Comparison of ENCODE assay signal across 1 cellular context in genomic region chr17:76547642-76548202, GRCh38.
TF ChIP-seq lines count a peak whose summit lies in the region.

No MANE protein-coding gene starts in this region.

TF ChIP-seq in HepG2, 621 proteins besides CTCF, POLR2A, EP300 and RAD21 (continued from another document and continues in another):
- peak; percentile 90; the same call in 1 of the 2 replicates for TF ChIP-seq NONO (IDR thresholded peaks at IDR 0.05)
- TF ChIP-seq NONO (CRISPR knock-in tag; conservative IDR thresholded peaks at IDR 0.05), result peak; percentile 56
- peak; percentile 67; the same call in 1 of the 2 replicates for TF ChIP-seq SSRP1 (CRISPR knock-in tag; IDR thresholded peaks at IDR 0.05)
- TF ChIP-seq SP1 (IDR thresholded peaks at IDR 0.05), result peak; percentile 84; the same call in 1 of the 2 replicates
- no peak for TF ChIP-seq SP1 (CRISPR knock-in tag; IDR thresholded peaks at IDR 0.05)
- no peak for TF ChIP-seq ZZZ3 (CRISPR knock-in tag; IDR thresholded peaks at IDR 0.05; ENCODE audit: borderline replicate concordance)
- TF ChIP-seq CHD4 (IDR thresholded peaks at IDR 0.05; ENCODE audit: borderline replicate concordance, low read length), result peak; percentile 42; the same call in 1 of the 2 replicates
- TF ChIP-seq, protein P1, sequence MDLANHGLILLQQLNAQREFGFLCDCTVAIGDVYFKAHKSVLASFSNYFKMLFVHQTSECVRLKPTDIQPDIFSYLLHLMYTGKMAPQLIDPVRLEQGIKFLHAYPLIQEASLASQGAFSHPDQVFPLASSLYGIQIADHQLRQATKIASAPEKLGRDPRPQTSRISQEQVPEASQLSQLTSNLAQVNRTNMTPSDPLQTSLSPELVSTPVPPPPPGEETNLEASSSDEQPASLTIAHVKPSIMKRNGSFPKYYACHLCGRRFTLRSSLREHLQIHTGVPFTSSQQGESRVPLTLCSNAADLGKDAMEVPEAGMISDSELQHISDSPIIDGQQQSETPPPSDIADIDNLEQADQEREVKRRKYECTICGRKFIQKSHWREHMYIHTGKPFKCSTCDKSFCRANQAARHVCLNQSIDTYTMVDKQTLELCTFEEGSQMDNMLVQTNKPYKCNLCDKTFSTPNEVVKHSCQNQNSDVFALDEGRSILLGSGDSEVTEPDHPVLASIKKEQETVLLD (CRISPR knock-in tag; IDR thresholded peaks at IDR 0.05; ENCODE audit: low read depth), result 0 out of 2 replicates have a peak, but pooled peaks have one; percentile 33
- TF ChIP-seq ELF4 (CRISPR knock-in tag; IDR thresholded peaks at IDR 0.05; ENCODE audit: borderline replicate concordance), result no peak
- TF ChIP-seq, protein P2, sequence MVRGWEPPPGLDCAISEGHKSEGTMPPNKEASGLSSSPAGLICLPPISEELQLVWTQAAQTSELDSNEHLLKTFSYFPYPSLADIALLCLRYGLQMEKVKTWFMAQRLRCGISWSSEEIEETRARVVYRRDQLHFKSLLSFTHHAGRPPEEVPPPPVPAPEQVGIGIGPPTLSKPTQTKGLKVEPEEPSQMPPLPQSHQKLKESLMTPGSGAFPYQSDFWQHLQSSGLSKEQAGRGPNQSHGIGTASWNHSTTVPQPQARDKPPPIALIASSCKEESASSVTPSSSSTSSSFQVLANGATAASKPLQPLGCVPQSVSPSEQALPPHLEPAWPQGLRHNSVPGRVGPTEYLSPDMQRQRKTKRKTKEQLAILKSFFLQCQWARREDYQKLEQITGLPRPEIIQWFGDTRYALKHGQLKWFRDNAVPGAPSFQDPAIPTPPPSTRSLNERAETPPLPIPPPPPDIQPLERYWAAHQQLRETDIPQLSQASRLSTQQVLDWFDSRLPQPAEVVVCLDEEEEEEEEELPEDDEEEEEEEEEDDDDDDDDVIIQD (CRISPR knock-in tag; IDR thresholded peaks at IDR 0.05; ENCODE audit: low read depth), result no peak
- TF ChIP-seq ATF7 (IDR thresholded peaks at IDR 0.05), result peak; percentile 59
- no peak for TF ChIP-seq ATF7 (CRISPR knock-in tag; IDR thresholded peaks at IDR 0.05)
- no peak for TF ChIP-seq FOXK1 (CRISPR knock-in tag; IDR thresholded peaks at IDR 0.05; ENCODE audit: borderline replicate concordance, low read depth)
- TF ChIP-seq, protein P3, sequence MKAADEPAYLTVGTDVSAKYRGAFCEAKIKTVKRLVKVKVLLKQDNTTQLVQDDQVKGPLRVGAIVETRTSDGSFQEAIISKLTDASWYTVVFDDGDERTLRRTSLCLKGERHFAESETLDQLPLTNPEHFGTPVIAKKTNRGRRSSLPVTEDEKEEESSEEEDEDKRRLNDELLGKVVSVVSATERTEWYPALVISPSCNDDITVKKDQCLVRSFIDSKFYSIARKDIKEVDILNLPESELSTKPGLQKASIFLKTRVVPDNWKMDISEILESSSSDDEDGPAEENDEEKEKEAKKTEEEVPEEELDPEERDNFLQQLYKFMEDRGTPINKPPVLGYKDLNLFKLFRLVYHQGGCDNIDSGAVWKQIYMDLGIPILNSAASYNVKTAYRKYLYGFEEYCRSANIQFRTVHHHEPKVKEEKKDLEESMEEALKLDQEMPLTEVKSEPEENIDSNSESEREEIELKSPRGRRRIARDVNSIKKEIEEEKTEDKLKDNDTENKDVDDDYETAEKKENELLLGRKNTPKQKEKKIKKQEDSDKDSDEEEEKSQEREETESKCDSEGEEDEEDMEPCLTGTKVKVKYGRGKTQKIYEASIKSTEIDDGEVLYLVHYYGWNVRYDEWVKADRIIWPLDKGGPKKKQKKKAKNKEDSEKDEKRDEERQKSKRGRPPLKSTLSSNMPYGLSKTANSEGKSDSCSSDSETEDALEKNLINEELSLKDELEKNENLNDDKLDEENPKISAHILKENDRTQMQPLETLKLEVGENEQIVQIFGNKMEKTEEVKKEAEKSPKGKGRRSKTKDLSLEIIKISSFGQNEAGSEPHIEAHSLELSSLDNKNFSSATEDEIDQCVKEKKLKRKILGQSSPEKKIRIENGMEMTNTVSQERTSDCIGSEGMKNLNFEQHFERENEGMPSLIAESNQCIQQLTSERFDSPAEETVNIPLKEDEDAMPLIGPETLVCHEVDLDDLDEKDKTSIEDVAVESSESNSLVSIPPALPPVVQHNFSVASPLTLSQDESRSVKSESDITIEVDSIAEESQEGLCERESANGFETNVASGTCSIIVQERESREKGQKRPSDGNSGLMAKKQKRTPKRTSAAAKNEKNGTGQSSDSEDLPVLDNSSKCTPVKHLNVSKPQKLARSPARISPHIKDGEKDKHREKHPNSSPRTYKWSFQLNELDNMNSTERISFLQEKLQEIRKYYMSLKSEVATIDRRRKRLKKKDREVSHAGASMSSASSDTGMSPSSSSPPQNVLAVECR (CRISPR knock-in tag; IDR thresholded peaks at IDR 0.05; ENCODE audit: borderline replicate concordance), result no peak
- TF ChIP-seq NFIB (CRISPR knock-in tag; IDR thresholded peaks at IDR 0.05; ENCODE audit: borderline replicate concordance), result no peak
- TF ChIP-seq HMGXB4 (CRISPR knock-in tag; IDR thresholded peaks at IDR 0.05; ENCODE audit: borderline replicate concordance in 1 of 2, low read depth in 1 of 2), result peak in 1 of 2 experiments; percentile 39; a peak in 1 of 4 replicates
- TF ChIP-seq, protein P4, sequence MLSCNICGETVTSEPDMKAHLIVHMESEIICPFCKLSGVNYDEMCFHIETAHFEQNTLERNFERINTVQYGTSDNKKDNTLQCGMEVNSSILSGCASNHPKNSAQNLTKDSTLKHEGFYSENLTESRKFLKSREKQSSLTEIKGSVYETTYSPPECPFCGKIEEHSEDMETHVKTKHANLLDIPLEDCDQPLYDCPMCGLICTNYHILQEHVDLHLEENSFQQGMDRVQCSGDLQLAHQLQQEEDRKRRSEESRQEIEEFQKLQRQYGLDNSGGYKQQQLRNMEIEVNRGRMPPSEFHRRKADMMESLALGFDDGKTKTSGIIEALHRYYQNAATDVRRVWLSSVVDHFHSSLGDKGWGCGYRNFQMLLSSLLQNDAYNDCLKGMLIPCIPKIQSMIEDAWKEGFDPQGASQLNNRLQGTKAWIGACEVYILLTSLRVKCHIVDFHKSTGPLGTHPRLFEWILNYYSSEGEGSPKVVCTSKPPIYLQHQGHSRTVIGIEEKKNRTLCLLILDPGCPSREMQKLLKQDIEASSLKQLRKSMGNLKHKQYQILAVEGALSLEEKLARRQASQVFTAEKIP (CRISPR knock-in tag; IDR thresholded peaks at IDR 0.05; ENCODE audit: borderline replicate concordance), result no peak
- TF ChIP-seq CSRNP2 (CRISPR knock-in tag; conservative IDR thresholded peaks at IDR 0.05; ENCODE audit: low read depth), result peak; percentile 64; the same call in 1 of the 2 replicates
- no peak for TF ChIP-seq E2F5 (CRISPR knock-in tag; conservative IDR thresholded peaks at IDR 0.05)
- no peak for TF ChIP-seq KMT2B (CRISPR knock-in tag; IDR thresholded peaks at IDR 0.05)
- TF ChIP-seq ZNF224 (CRISPR knock-in tag; IDR thresholded peaks at IDR 0.05), result no peak
- 0 out of 2 replicates have a peak, but pooled peaks have one; percentile 8 for TF ChIP-seq GABPB1 (CRISPR knock-in tag; IDR thresholded peaks at IDR 0.05)
- no peak for TF ChIP-seq ATF6 (CRISPR knock-in tag; conservative IDR thresholded peaks at IDR 0.05)
- no peak for TF ChIP-seq IKZF5 (CRISPR knock-in tag; IDR thresholded peaks at IDR 0.05)
- no peak for TF ChIP-seq HNRNPL (IDR thresholded peaks at IDR 0.05; ENCODE audit: low read depth, low read length)
- no peak for TF ChIP-seq ZNF607 (CRISPR knock-in tag; IDR thresholded peaks at IDR 0.05; ENCODE audit: borderline replicate concordance)
- TF ChIP-seq ZBTB10 (CRISPR knock-in tag; IDR thresholded peaks at IDR 0.05; ENCODE audit: borderline replicate concordance), result no peak
- no peak for TF ChIP-seq ASH2L (IDR thresholded peaks at IDR 0.05; ENCODE audit: insufficient read length, low read depth, low read length)
- no peak for TF ChIP-seq NR1H2 (CRISPR knock-in tag; IDR thresholded peaks at IDR 0.05; ENCODE audit: borderline replicate concordance, low read depth)
- TF ChIP-seq, protein P5, sequence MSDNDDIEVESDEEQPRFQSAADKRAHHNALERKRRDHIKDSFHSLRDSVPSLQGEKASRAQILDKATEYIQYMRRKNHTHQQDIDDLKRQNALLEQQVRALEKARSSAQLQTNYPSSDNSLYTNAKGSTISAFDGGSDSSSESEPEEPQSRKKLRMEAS (IDR thresholded peaks at IDR 0.05), result peak; percentile 1; the same call in 1 of the 2 replicates
- TF ChIP-seq YEATS2 (CRISPR knock-in tag; IDR thresholded peaks at IDR 0.05; ENCODE audit: borderline replicate concordance), result no peak
- TF ChIP-seq MEIS1 (CRISPR knock-in tag; IDR thresholded peaks at IDR 0.05; ENCODE audit: borderline replicate concordance), result no peak; the same call in 1 of the 2 replicates
- TF ChIP-seq FOXC1 (CRISPR knock-in tag; IDR thresholded peaks at IDR 0.05; ENCODE audit: borderline replicate concordance), result no peak
- TF ChIP-seq ZNF772 (CRISPR knock-in tag; IDR thresholded peaks at IDR 0.05), result no peak
- no peak for TF ChIP-seq TOE1 (CRISPR knock-in tag; IDR thresholded peaks at IDR 0.05)
- no peak for TF ChIP-seq ZNF232 (CRISPR knock-in tag; IDR thresholded peaks at IDR 0.05; ENCODE audit: borderline replicate concordance)
- no peak for TF ChIP-seq NFATC3 (CRISPR knock-in tag; IDR thresholded peaks at IDR 0.05)
- TF ChIP-seq ZBTB7A (CRISPR knock-in tag; IDR thresholded peaks at IDR 0.05), result 0 out of 2 replicates have a peak, but pooled peaks have one; percentile 56
- TF ChIP-seq KAT2B (IDR thresholded peaks at IDR 0.05; ENCODE audit: borderline replicate concordance, low read depth, low read length), result no peak
- peak; percentile 99 for TF ChIP-seq PHB2 (IDR thresholded peaks at IDR 0.05; ENCODE audit: partially characterized antibody)
- TF ChIP-seq CREM (IDR thresholded peaks at IDR 0.05), result no peak
- no peak for TF ChIP-seq CREM (CRISPR knock-in tag; IDR thresholded peaks at IDR 0.05)
- no peak for TF ChIP-seq IRX3 (CRISPR knock-in tag; IDR thresholded peaks at IDR 0.05; ENCODE audit: borderline replicate concordance, low read depth)
